11 cellular contexts compared by ENCODE assay signal in the genomic region with DNA sequence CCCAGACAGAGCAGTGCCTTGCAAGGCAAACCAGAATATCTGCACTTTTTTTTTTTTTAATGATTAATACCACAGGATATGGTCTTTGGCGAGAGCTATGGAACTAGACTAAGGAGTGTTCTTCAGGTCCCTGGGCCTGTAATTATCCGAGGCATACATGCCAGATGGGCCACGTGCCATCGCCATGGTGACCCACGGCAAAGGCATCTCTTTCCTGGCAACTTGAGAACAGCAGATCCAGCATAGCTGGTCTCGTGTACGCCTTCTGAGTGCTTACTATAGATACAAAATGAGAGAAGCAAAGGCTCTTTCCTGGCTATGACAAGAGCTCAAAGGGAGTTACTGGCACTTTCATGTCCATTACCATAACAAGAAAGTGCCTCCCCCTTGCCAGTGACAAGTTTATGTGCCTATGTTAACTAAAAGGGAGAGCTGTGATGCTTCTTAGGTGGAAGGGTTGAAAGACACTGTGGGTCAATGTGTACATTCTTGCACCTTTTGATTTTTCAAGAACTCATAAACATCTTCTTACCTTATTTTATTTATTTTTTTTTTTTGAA. TPM values are rescaled to one million over a fixed set of nuclear protein-coding genes. Genes with fewer than 3 reads are reported as not detected.
A peak's percentile ranks its signal among the peaks of the same experiment; 100 is the strongest.
DNase-seq lines count a peak whose midpoint lies in the region; ATAC-seq and TF ChIP-seq lines count a peak whose summit lies in the region.
"Had no signal": no experiment of that assay in that cellular context is flagged by ENCODE, and none has a peak within 500 bp of the region (broad histone marks: within the 10 kb centered on the region; RNA-seq: fewer than 3 reads in every experiment).

No MANE protein-coding gene starts in this region.

- no peaks in the 10 kb centered on the region for H3K79me2 ChIP-seq in SK-N-SH (ENCODE audit: insufficient read depth)

- H2AFZ ChIP-seq in SK-N-SH (ENCODE audit: low read depth): no peak overlapping the region

- peaks cover 2% of the 10 kb centered on the region for H3K27me3 Mint-ChIP-seq in glutamatergic neuron (ENCODE audit: unreplicated experiment)

- TF ChIP-seq CTCF in SK-N-SH (IDR thresholded peaks at IDR 0.05): no peak
- no peak for TF ChIP-seq CTCF in glutamatergic neuron (IDR thresholded peaks at IDR 0.05; ENCODE audit: partially characterized antibody, unreplicated experiment)
- no peak for TF ChIP-seq CTCF in psoas muscle (IDR thresholded peaks at IDR 0.05)
- no peak for TF ChIP-seq CTCF in coronary artery (IDR thresholded peaks at IDR 0.05)

- POLR2A ChIA-PET in SK-N-SH (lab: Yijun Ruan, JAX): no interaction called here

- H3K9me3 ChIP-seq in SK-N-SH: no peaks in the 10 kb centered on the region
- no peaks in the 10 kb centered on the region for H3K9me3 ChIP-seq in psoas muscle

- H3K9me2 ChIP-seq in SK-N-SH: no peaks in the 10 kb centered on the region

- peaks cover 9% of the 10 kb centered on the region; the same call in 1 of the 2 replicates for H3K27me3 ChIP-seq in SK-N-SH (ENCODE audit: insufficient read depth)
- no peaks in the 10 kb centered on the region for H3K27me3 ChIP-seq in psoas muscle (ENCODE audit: insufficient read depth in 3 of 3, low read length in 2 of 3)

- H3K4me3 Mint-ChIP-seq in glutamatergic neuron (ENCODE audit: unreplicated experiment): no peak overlapping the region

- H3K27ac ChIP-seq in SK-N-SH (ENCODE audit: low read depth in 2 of 2, low read length in 1 of 2): no peak overlapping the region
- peak overlapping the region; percentile 75 for H3K27ac ChIP-seq in psoas muscle
- H3K27ac ChIP-seq in coronary artery: no peak overlapping the region

- H3F3A ChIP-seq in SK-N-SH (replicated peaks; ENCODE audit: insufficient read depth): no peaks in the 10 kb centered on the region

- H3K4me1 ChIP-seq in SK-N-SH (ENCODE audit: control insufficient read depth in 1 of 2, insufficient read depth in 2 of 2, low read depth in 1 of 2, low read length in 1 of 2): no peaks in the 10 kb centered on the region
- peaks cover 14% of the 10 kb centered on the region for H3K4me1 ChIP-seq in psoas muscle

- intact Hi-C loops in psoas muscle (cut with DNase I): no loop called here

- ATAC-seq in psoas muscle (peak; percentile 91 to 96 (median 92)), GM21529 (IDR thresholded peaks at IDR 0.05; ENCODE audit: unreplicated experiment) (no peak)

- WGBS in SK-N-SH (ENCODE audit: low lambda C conversion rate): 3% methylated on average over 7 of the region's 7 CpGs
- WGBS in psoas muscle, 3 donors: 17 to 28% (median 24%) methylated on average over 7 of the region's 7 CpGs

- H3K4me2 ChIP-seq in SK-N-SH: no peak overlapping the region

- no peaks in the 10 kb centered on the region for H3K36me3 ChIP-seq in SK-N-SH (replicated peaks in 1 of 2; ENCODE audit: control insufficient read depth in 1 of 2, insufficient read depth in 2 of 2, low read length in 1 of 2)
- H3K36me3 ChIP-seq in psoas muscle (ENCODE audit: insufficient read depth in 1 of 2, low read depth in 1 of 2): no peaks in the 10 kb centered on the region

- no peak overlapping the region for H3K9ac ChIP-seq in SK-N-SH

- no peak overlapping the region for H3K27ac Mint-ChIP-seq in glutamatergic neuron (ENCODE audit: unreplicated experiment)

- H3K4me3 ChIP-seq in SK-N-SH (ENCODE audit: low read depth in 2 of 2, low read length in 1 of 2): no peak overlapping the region
- H3K4me3 ChIP-seq in psoas muscle: no peak overlapping the region
- H3K4me3 ChIP-seq in coronary artery: no peak overlapping the region

- no peak for TF ChIP-seq EP300 in SK-N-SH (IDR thresholded peaks at IDR 0.05; ENCODE audit: borderline replicate concordance in 1 of 2, low read depth in 1 of 2, low read length in 1 of 2)

- no peaks in the 10 kb centered on the region for H3K36me3 Mint-ChIP-seq in glutamatergic neuron (ENCODE audit: unreplicated experiment)

- CTCF ChIA-PET in SK-N-SH (lab: Yijun Ruan, JAX): interaction anchor here (0.8 kb wide), 1 partner anchor 320 kb away, joined by 3 read pairs; no protein-coding TSS in a partner anchor

- no peak for TF ChIP-seq RAD21 in SK-N-SH (IDR thresholded peaks at IDR 0.05; ENCODE audit: low read length)

- DNase-seq in GM03348 (ENCODE audit: low spot score) (peak; percentile 25), SK-N-SH (no peak), glutamatergic neuron (peak; percentile 44), psoas muscle (peak; percentile 70 to 89), coronary artery (ENCODE audit: low spot score) (no peak), germinal center (ENCODE audit: low spot score) (no peak)
- no peak for DNase-seq in stimulated activated CD8-positive, alpha-beta memory T cell treated with anti-CD3 and anti-CD28 coated beads, Interleukin-4, amount 100 ng/mL, for 48 hours
- DNase-seq: activated CD4-positive, alpha-beta T cell treated with anti-CD3 and anti-CD28 coated beads for 4 hours; COR-L47; Kasumi-1 had no signal

- H3K4me1 Mint-ChIP-seq in glutamatergic neuron (ENCODE audit: low read depth, unreplicated experiment): peaks cover 5% of the 10 kb centered on the region

- H4K20me1 ChIP-seq in SK-N-SH (ENCODE audit: insufficient read depth): no peaks in the 10 kb centered on the region

- H3K9me3 Mint-ChIP-seq in glutamatergic neuron (ENCODE audit: unreplicated experiment): peaks cover 2% of the 10 kb centered on the region

TF ChIP-seq in SK-N-SH, 30 proteins besides CTCF, POLR2A, EP300 and RAD21:
- TF ChIP-seq FOXJ3 (CRISPR knock-in tag; IDR thresholded peaks at IDR 0.05): no peak
- TF ChIP-seq, protein P1, sequence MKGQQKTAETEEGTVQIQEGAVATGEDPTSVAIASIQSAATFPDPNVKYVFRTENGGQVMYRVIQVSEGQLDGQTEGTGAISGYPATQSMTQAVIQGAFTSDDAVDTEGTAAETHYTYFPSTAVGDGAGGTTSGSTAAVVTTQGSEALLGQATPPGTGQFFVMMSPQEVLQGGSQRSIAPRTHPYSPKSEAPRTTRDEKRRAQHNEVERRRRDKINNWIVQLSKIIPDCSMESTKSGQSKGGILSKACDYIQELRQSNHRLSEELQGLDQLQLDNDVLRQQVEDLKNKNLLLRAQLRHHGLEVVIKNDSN (IDR thresholded peaks at IDR 0.05; ENCODE audit: borderline replicate concordance, low read depth): peak; percentile 28; the same call in 1 of the 2 replicates
- TF ChIP-seq TCF12 (IDR thresholded peaks at IDR 0.05): no peak
- TF ChIP-seq MXI1 (IDR thresholded peaks at IDR 0.05; ENCODE audit: low read depth, low read length): no peak
- TF ChIP-seq, protein P2, sequence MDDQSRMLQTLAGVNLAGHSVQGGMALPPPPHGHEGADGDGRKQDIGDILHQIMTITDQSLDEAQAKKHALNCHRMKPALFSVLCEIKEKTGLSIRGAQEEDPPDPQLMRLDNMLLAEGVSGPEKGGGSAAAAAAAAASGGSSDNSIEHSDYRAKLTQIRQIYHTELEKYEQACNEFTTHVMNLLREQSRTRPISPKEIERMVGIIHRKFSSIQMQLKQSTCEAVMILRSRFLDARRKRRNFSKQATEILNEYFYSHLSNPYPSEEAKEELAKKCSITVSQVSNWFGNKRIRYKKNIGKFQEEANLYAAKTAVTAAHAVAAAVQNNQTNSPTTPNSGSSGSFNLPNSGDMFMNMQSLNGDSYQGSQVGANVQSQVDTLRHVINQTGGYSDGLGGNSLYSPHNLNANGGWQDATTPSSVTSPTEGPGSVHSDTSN (IDR thresholded peaks at IDR 0.05): no peak

RNA-seq across cellular contexts. Expression of a gene that starts 26.0 kb away (rescaled TPM):
- polyA plus RNA-seq in SK-N-SH (2012; rRNA removed) (0.08 and 0.10 TPM in 2 replicates), psoas muscle (1 to 10 TPM in 1 of 3 donors, under 1 TPM in 2; 0.24 to 1.2 (median 0.26) TPM)
- polyA plus RNA-seq in SK-N-SH (2012; cell fraction: cytosol; rRNA removed): 0.03 and 0.08 TPM in 2 replicates
- polyA plus RNA-seq in SK-N-SH (2012; cell fraction: nucleus; rRNA removed): 0.01 and 0.05 TPM in 2 replicates
- total RNA-seq in glutamatergic neuron (ENCODE audit: unreplicated experiment) (2.9 TPM), psoas muscle (1 to 10 TPM; 3.2 to 4.9 (median 4.1) TPM)

Comparison
In these comparisons a context has a peak if more than half of its experiments do, and no peak if none do; other contexts are left out.
1. DNase-seq: peak in GM03348 (single experiment), glutamatergic neuron (single experiment) and psoas muscle (2 of 2); none in SK-N-SH (single experiment), stimulated activated CD8-positive, alpha-beta memory T cell treated with anti-CD3 and anti-CD28 coated beads, Interleukin-4, amount 100 ng/mL, for 48 hours (single experiment), coronary artery (single experiment) and germinal center (single experiment).